In the genomic region with DNA sequence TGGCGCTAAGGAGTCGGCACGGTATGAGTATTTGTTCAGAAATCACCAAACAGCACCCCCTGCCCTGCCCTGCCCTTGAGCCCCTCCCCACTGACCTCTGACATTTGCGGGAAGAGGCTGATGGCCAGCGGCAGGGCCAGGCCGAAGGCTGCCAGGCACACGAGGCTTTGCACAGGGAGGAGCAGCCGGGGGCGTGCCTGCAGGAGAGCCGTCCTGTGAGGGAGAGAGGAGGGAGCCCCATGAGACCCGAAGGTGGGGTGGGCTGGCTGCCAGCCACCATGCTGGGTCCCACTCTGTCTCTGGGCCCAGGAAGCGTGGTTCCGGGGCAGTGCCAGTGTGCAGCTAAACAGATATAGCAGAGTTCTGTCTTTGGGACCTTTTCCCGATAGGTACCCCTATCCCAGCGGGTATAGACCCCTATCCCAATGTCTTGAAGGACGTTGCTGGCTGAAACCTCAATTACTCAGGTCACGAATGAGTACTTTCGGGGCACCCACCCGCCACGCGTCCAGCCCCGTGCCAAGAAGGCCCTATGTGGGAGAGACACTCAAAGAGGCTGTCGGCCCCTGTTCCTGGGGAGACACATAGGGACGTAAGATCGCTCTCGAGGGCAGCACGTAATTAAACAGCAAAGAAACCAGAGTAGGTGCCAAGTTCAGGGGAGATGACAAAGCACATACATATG, we compare ENCODE assay signal across 27 cellular contexts. TPM values are rescaled to one million over a fixed set of nuclear protein-coding genes. Genes with fewer than 3 reads are reported as not detected.
"Had no signal": no experiment of that assay in that cellular context is flagged by ENCODE, and none has a peak within 500 bp of the region (broad histone marks: within the 10 kb centered on the region; RNA-seq: fewer than 3 reads in every experiment).

No MANE protein-coding gene starts in this region.

- H3K79me2 ChIP-seq: parathyroid adenoma had no signal

- H3K4me1 ChIP-seq: parathyroid adenoma, psoas muscle, tibial nerve had no signal

- H2AFZ ChIP-seq: parathyroid adenoma had no signal

- H3K27me3 ChIP-seq: heart left ventricle, spleen, testis, tibial nerve had no signal

- FAIRE-seq: colon, frontal cortex, islet of Langerhans had no signal

- H3K27ac ChIP-seq: heart left ventricle, parathyroid adenoma, psoas muscle, spleen, testis, tibial nerve had no signal

- DNase-seq: hypothalamus; mammary epithelial cell; naive thymus-derived CD8-positive, alpha-beta T cell; occipital lobe; retina; spleen; stimulated activated CD4-positive, alpha-beta T cell treated with anti-CD3 and anti-CD28 coated beads, Interleukin-15, amount 100 ng/mL, for 24 hours; stimulated activated CD4-positive, alpha-beta T cell treated with anti-CD3 and anti-CD28 coated beads, Interleukin-1b, Interleukin-23, amount 100 ng/mL, for 48 hours; stimulated activated CD4-positive, alpha-beta T cell treated with anti-CD3 and anti-CD28 coated beads, Interleukin-4, amount 100 ng/mL, for 24 hours; stimulated activated naive B cell treated with anti-CD40 and anti-IgM and Interleukin-4, amounts not matched to agents 10 μg/mL and 1 μg/mL and 100 μg/mL, for 72 hours; stimulated activated naive CD8-positive, alpha-beta T cell treated with anti-CD3 and anti-CD28 coated beads, Interleukin-15, amount 100 ng/mL, for 72 hours; testis had no signal

- H3K9ac ChIP-seq: parathyroid adenoma had no signal

- H3K9me3 ChIP-seq: heart left ventricle, mucosa of descending colon, psoas muscle, spleen, testis, tibial nerve had no signal

- H3K4me3 ChIP-seq: heart left ventricle, mucosa of descending colon, psoas muscle, spleen, testis, tibial nerve had no signal

- ATAC-seq: heart left ventricle; left lobe of liver; mucosa of descending colon; naive thymus-derived CD8-positive, alpha-beta T cell; psoas muscle; sciatic nerve; stimulated activated naive B cell treated with anti-CD40 and anti-IgM and Interleukin-4, amounts not matched to agents 10 μg/mL and 1 μg/mL and 100 μg/mL, for 72 hours; stimulated activated naive CD8-positive, alpha-beta T cell treated with anti-CD3 and anti-CD28 coated beads, Interleukin-15, amount 100 ng/mL, for 72 hours had no signal

RNA-seq across cellular contexts. Expression of a gene that starts 43.9 kb away (rescaled TPM):
- total RNA-seq: glomerular endothelial cell; heart left ventricle; mammary epithelial cell; naive thymus-derived CD8-positive, alpha-beta T cell; neural crest cell; psoas muscle; sciatic nerve; skeletal muscle tissue; spleen; subcutaneous adipose tissue; tibial nerve; ureter had no signal
- polyA plus RNA-seq: heart left ventricle; mammary epithelial cell; naive thymus-derived CD8-positive, alpha-beta T cell; spleen had no signal
